Comparison of ENCODE assay signal across 11 cellular contexts in genomic region chr12:122982963-122983788, GRCh38. TPM values are rescaled to one million over a fixed set of nuclear protein-coding genes. Genes with fewer than 3 reads are reported as not detected.
DNase-seq lines count a peak whose midpoint lies in the region; ATAC-seq and TF ChIP-seq lines count a peak whose summit lies in the region.
"Had no signal": no experiment of that assay in that cellular context is flagged by ENCODE, and none has a peak within 500 bp of the region (broad histone marks: within the 10 kb centered on the region; RNA-seq: fewer than 3 reads in every experiment).

No MANE protein-coding gene starts in this region.

- CTCF ChIA-PET in AG04450 (lab: Charles Lee): interaction anchor here (0.5 to 4.9 kb wide), 4 partner anchors 61 to 314 kb away, joined by 3 to 39 read pairs (median 4); no protein-coding TSS in a partner anchor

- H3K9me3 ChIP-seq in AG04450 (ENCODE audit: control insufficient read depth, insufficient read depth, low read length): no peaks in the 10 kb centered on the region; the same call in 1 of the 2 replicates

- H3K4me1 Mint-ChIP-seq in HFFc6 (ENCODE audit: low read depth): peaks cover 40% of the 10 kb centered on the region
- H3K4me1 Mint-ChIP-seq in brain: peaks cover 52% of the 10 kb centered on the region
- H3K4me1 Mint-ChIP-seq in nephron progenitor cell: peaks cover 59% of the 10 kb centered on the region

- ATAC-seq in GM18907 (IDR thresholded peaks at IDR 0.05; ENCODE audit: unreplicated experiment): no peak
- ATAC-seq: HCT116 had no signal

- POLR2A ChIA-PET in AG04450 (lab: Yijun Ruan, JAX): interaction anchor here (0.6 to 1.8 kb wide), 3 partner anchors 64 to 317 kb away, joined by 3 to 6 read pairs (median 5); partner anchors contain the start of gene MPHOSPH9

- H3K9me3 Mint-ChIP-seq in HFFc6 (no peaks in the 10 kb centered on the region), brain (no peaks in the 10 kb centered on the region), nephron progenitor cell (no peaks in the 10 kb centered on the region)

- DNase-seq in AG04450 (ENCODE audit: low read depth, low spot score) (no peak), HFFc6 (no peak), nephron progenitor cell (peak; percentile 4), HK-2 (ENCODE audit: unreplicated experiment) (no peak), HT-29 (ENCODE audit: low spot score) (no peak), UCSD-AML1 (lab: John Stamatoyannopoulos, UW; ENCODE audit: unreplicated experiment) (no peak)
- DNase-seq: effector CD4-positive, alpha-beta T cell; NCI-H2081 had no signal

- H3K27ac Mint-ChIP-seq in HFFc6: peak overlapping the region; percentile 53
- H3K27ac Mint-ChIP-seq in brain: peak overlapping the region in 4 of 5 experiments; percentile 6 to 88 (median 30)
- peak overlapping the region; percentile 85 for H3K27ac Mint-ChIP-seq in nephron progenitor cell

- peak overlapping the region; percentile 11 for H3K27ac ChIP-seq in AG04450 (ENCODE audit: low read depth, low read length)

- peaks cover 2% of the 10 kb centered on the region for H3K27me3 Mint-ChIP-seq in HFFc6 (ENCODE audit: insufficient read depth)
- no peaks in the 10 kb centered on the region for H3K27me3 Mint-ChIP-seq in brain
- no peaks in the 10 kb centered on the region for H3K27me3 Mint-ChIP-seq in nephron progenitor cell (ENCODE audit: low read depth, poor library complexity)

- TF ChIP-seq CTCF in AG04450 (IDR thresholded peaks at IDR 0.05; ENCODE audit: low read depth, low read length) (no peak), HFFc6 (IDR thresholded peaks at IDR 0.05) (no peak), brain (conservative IDR thresholded peaks at IDR 0.05) (no peak), nephron progenitor cell (IDR thresholded peaks at IDR 0.05) (no peak)

- H3K4me3 Mint-ChIP-seq in HFFc6 (no peak overlapping the region; the same call in 1 of the 2 replicates), brain (peak overlapping the region; percentile 37 to 94 (median 66)), nephron progenitor cell (peak overlapping the region; percentile 66)

- H3K36me3 Mint-ChIP-seq in HFFc6 (ENCODE audit: low read depth) (no peaks in the 10 kb centered on the region), brain (peaks cover 7% of the 10 kb centered on the region), nephron progenitor cell (ENCODE audit: low read depth) (no peaks in the 10 kb centered on the region)

- H3K4me3 ChIP-seq in AG04450 (ENCODE audit: low read depth, low read length): no peak overlapping the region

- no peaks in the 10 kb centered on the region for H3K27me3 ChIP-seq in AG04450 (ENCODE audit: control insufficient read depth, insufficient read depth, low read length)

RNA-seq across cellular contexts. Expression of gene ARL6IP4, which starts 2.7 kb away (rescaled TPM):
- 185 and 209 TPM in 2 replicates for polyA plus RNA-seq in AG04450 (2011; rRNA removed)
- 57.7 and 61.3 TPM in 2 replicates for polyA minus RNA-seq in AG04450 (2011; rRNA and poly(A)+ RNA removed)
- 100 to 1,000 TPM; 128 to 180 (median 149) TPM for total RNA-seq in HFFc6 (2021; fragmentation: NEBNext Ultra II Directional; extraction: Animal tissue kit (Norgen Biotek cat#: 25700))
- 283 TPM for polyA plus RNA-seq in brain (ENCODE audit: insufficient read depth, low read depth, low replicate concordance)
- total RNA-seq in HT-29 (2014; rRNA removed; shearing (Covaris generic)): 184 and 228 TPM in 2 replicates

RNA-seq across cellular contexts. Expression of gene OGFOD2, which starts 8.1 kb away (rescaled TPM):
- polyA plus RNA-seq in AG04450 (2011; rRNA removed): 6.1 and 8.9 TPM in 2 replicates
- 7.3 and 8.0 TPM in 2 replicates for polyA minus RNA-seq in AG04450 (2011; rRNA and poly(A)+ RNA removed)
- total RNA-seq in HFFc6 (2021; fragmentation: NEBNext Ultra II Directional; extraction: Animal tissue kit (Norgen Biotek cat#: 25700)): 10 to 100 TPM; 16.2 to 18.3 (median 17.6) TPM
- polyA plus RNA-seq in brain (ENCODE audit: insufficient read depth, low read depth, low replicate concordance): 12.7 TPM
- total RNA-seq in HT-29 (2014; rRNA removed; shearing (Covaris generic)): 40.5 and 52.0 TPM in 2 replicates

RNA-seq across cellular contexts. Expression of gene ABCB9, which starts 16.9 kb away (rescaled TPM):
- polyA plus RNA-seq in AG04450 (2011; rRNA removed) (3.4 and 5.0 TPM in 2 replicates), brain (ENCODE audit: insufficient read depth, low read depth, low replicate concordance) (7.9 TPM)
- 12.2 and 12.8 TPM in 2 replicates for polyA minus RNA-seq in AG04450 (2011; rRNA and poly(A)+ RNA removed)
- total RNA-seq in HFFc6 (2021; fragmentation: NEBNext Ultra II Directional; extraction: Animal tissue kit (Norgen Biotek cat#: 25700)): 10 to 100 TPM in 3 of 6 experiments, 1 to 10 TPM in 3; 9.2 to 11.1 (median 10.0) TPM
- 7.3 and 10.2 TPM in 2 replicates for total RNA-seq in HT-29 (2014; rRNA removed; shearing (Covaris generic))

Comparison
In these comparisons a context has a peak if more than half of its experiments do, and no peak if none do; other contexts are left out.
1. H3K27ac Mint-ChIP-seq: peak in every context shown above with its lines; median percentile 85 in nephron progenitor cell; 53 in HFFc6; 30 in brain.